10 cellular contexts compared by ENCODE assay signal in the genomic region with DNA sequence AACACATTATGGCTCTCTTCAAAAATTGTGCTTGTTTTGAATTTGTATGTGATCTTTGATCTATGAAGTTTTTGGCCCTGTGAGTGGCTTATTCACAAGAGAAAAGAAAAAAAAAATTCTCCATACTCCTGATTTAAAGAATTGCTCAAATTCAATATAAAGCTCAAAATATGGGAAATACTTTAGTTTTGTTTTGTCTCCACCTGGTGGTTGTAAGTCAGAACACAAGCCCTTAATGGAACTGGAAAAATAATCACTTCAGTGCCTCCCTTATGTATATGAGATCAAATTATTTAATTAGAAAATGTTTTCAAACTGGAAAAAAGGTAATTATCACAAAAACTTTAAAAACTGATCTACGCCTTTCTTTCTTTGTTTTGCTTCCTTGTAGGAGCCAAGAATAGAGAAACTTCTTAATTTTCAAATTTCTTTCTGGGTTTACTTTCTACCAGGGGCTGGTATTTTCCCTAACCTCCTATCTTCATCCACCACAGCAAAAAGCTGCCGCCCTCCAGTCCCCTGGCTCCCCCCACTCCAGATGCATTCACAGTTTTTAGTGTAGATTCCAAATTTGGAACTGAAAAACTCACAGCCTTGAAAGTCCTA. TPM values are rescaled to one million over a fixed set of nuclear protein-coding genes. Genes with fewer than 3 reads are reported as not detected.
DNase-seq lines count a peak whose midpoint lies in the region; ATAC-seq, FAIRE-seq and TF ChIP-seq lines count a peak whose summit lies in the region.
"Had no signal": no experiment of that assay in that cellular context is flagged by ENCODE, and none has a peak within 500 bp of the region (broad histone marks: within the 10 kb centered on the region; RNA-seq: fewer than 3 reads in every experiment).

No MANE protein-coding gene starts in this region.

- ATAC-seq in lower lobe of right lung (peak; percentile 51 to 67), HG02973 (IDR thresholded peaks at IDR 0.05; ENCODE audit: unreplicated experiment) (no peak), GM19455 (IDR thresholded peaks at IDR 0.05; ENCODE audit: unreplicated experiment) (no peak)

- H3K4me3 ChIP-seq in lower lobe of right lung: no peak overlapping the region
- H3K4me3 ChIP-seq: skin epidermis had no signal

- TF ChIP-seq CTCF in chondrocyte (IDR thresholded peaks at IDR 0.05): peak; percentile 94
- peak; percentile 85 for TF ChIP-seq CTCF in lower lobe of right lung (IDR thresholded peaks at IDR 0.05)

- intact Hi-C loops in lower lobe of right lung (cut with DNase I): loop anchor here (10.0 kb wide), 2 partner anchors 81 to 211 kb away; no protein-coding TSS in a partner anchor

- DNase-seq in DMS 273 (lab: John Stamatoyannopoulos, UW; ENCODE audit: unreplicated experiment) (peak; percentile 76), HS-5 (ENCODE audit: low read depth) (peak; percentile 42), NOMO-1 (lab: John Stamatoyannopoulos, UW; ENCODE audit: unreplicated experiment in 2 of 2) (peak; percentile 2 to 61), chondrocyte (ENCODE audit: low spot score) (no peak), lower lobe of right lung (no peak), GM12891 (ENCODE audit: insufficient read length, low spot score) (no peak)

- no peaks in the 10 kb centered on the region for H3K4me1 ChIP-seq in lower lobe of right lung

- H3K27ac ChIP-seq in lower lobe of right lung: no peak overlapping the region
- H3K27ac ChIP-seq: skin epidermis had no signal

- H3K4me1 Mint-ChIP-seq in chondrocyte (ENCODE audit: low read depth): peaks cover 8% of the 10 kb centered on the region

- H3K36me3 Mint-ChIP-seq in chondrocyte (ENCODE audit: low read depth): no peaks in the 10 kb centered on the region

- H3K4me3 Mint-ChIP-seq in chondrocyte (ENCODE audit: unreplicated experiment): no peak overlapping the region
- H3K4me3 Mint-ChIP-seq: T-helper 1 cell treated with Interleukin-12 subunit alpha and Interleukin-12 subunit beta and Interleukin-4 antibody, amounts not matched to agents 30 μg/mL and 1 μg/mL, for 36 hours had no signal

- no peak for TF ChIP-seq POLR2A in GM12891 (IDR thresholded peaks at IDR 0.05; ENCODE audit: low read depth, low read length)

- FAIRE-seq in GM12891 (lab: Jason Lieb, UNC): no peak

- H3K27me3 ChIP-seq in lower lobe of right lung (ENCODE audit: low read depth): no peaks in the 10 kb centered on the region

- no peaks in the 10 kb centered on the region for H3K9me3 Mint-ChIP-seq in chondrocyte (ENCODE audit: low read depth)
- H3K9me3 Mint-ChIP-seq: T-helper 1 cell treated with Interleukin-12 subunit alpha and Interleukin-12 subunit beta and Interleukin-4 antibody, amounts not matched to agents 30 μg/mL and 1 μg/mL, for 36 hours had no signal

- no peak overlapping the region for H3K27ac Mint-ChIP-seq in chondrocyte (ENCODE audit: unreplicated experiment)
- H3K27ac Mint-ChIP-seq: T-helper 1 cell treated with Interleukin-12 subunit alpha and Interleukin-12 subunit beta and Interleukin-4 antibody, amounts not matched to agents 30 μg/mL and 1 μg/mL, for 36 hours had no signal

- no peaks in the 10 kb centered on the region for H3K27me3 Mint-ChIP-seq in chondrocyte (ENCODE audit: low read depth)

- H3K36me3 ChIP-seq in lower lobe of right lung: no peaks in the 10 kb centered on the region

- H3K9me3 ChIP-seq in lower lobe of right lung: no peaks in the 10 kb centered on the region

TF ChIP-seq in GM12891, 5 proteins besides CTCF, POLR2A, EP300 and RAD21:
- TF ChIP-seq TAF1 (IDR thresholded peaks at IDR 0.05; ENCODE audit: low read depth, low read length): no peak
- TF ChIP-seq SPI1 (IDR thresholded peaks at IDR 0.05; ENCODE audit: low read depth, low read length): no peak
- TF ChIP-seq PAX5 (IDR thresholded peaks at IDR 0.05; ENCODE audit: insufficient read depth, low read length, severe bottlenecking): no peak
- TF ChIP-seq POU2F2 (IDR thresholded peaks at IDR 0.05; ENCODE audit: low read depth, low read length): no peak
- no peak for TF ChIP-seq POLR2AphosphoS5 (IDR thresholded peaks at IDR 0.05; ENCODE audit: low read depth, low read length)

RNA-seq across cellular contexts. Expression of a gene that starts 50.6 kb away (rescaled TPM):
- total RNA-seq in chondrocyte (90.8 to 103 TPM (median 91.4 TPM) in 3 replicates), lower lobe of right lung (150 TPM)
- 76.3 TPM for polyA plus RNA-seq in GM12891 (2012; ENCODE audit: low read depth, missing spikeins)

RNA-seq across cellular contexts. Expression of a gene that starts 50.9 kb away (rescaled TPM):
- total RNA-seq in chondrocyte (48.4 to 73.0 TPM (median 52.4 TPM) in 3 replicates), lower lobe of right lung (91.9 TPM)
- 103 TPM for polyA plus RNA-seq in GM12891 (2012; ENCODE audit: low read depth, missing spikeins)

Comparison
In these comparisons a context has a peak if more than half of its experiments do, and no peak if none do; other contexts are left out.
1. DNase-seq: peak in DMS 273 (single experiment), HS-5 (single experiment) and NOMO-1 (2 of 2); none in chondrocyte (single experiment), lower lobe of right lung (single experiment) and GM12891 (single experiment).
2. ATAC-seq: peak in lower lobe of right lung (2 of 2); none in HG02973 (single experiment) and GM19455 (single experiment).